In genomic region chr6:113194090-113194489, GRCh38 we compare ENCODE assay signal across 39 cellular contexts.
"Had no signal": no experiment of that assay in that cellular context is flagged by ENCODE, and none has a peak within 500 bp of the region (broad histone marks: within the 10 kb centered on the region; RNA-seq: fewer than 3 reads in every experiment).

No MANE protein-coding gene starts in this region.

- H3K4me3 Mint-ChIP-seq: activated naive CD4-positive, alpha-beta T cell treated with anti-CD3 and anti-CD28 coated beads for 36 hours; activated naive CD4-positive, alpha-beta T cell treated with anti-CD3 and anti-CD28 coated beads, Interleukin-2, amount 10 ng/mL, durations not matched to agents 7 days and 5 days; activated naive CD4-positive, alpha-beta T cell treated with anti-CD3 and anti-CD28 coated beads, Interleukin-2, amount 50 U/mL, for 24 hours; activated naive CD8-positive, alpha-beta T cell; activated naive CD8-positive, alpha-beta T cell treated with anti-CD3 and anti-CD28 coated beads for 36 hours; activated naive CD8-positive, alpha-beta T cell treated with anti-CD3 and anti-CD28 coated beads, Interleukin-2, amount 10 ng/mL, durations not matched to agents 7 days and 5 days; activated naive CD8-positive, alpha-beta T cell treated with anti-CD3 and anti-CD28 coated beads, Interleukin-2, amount 50 U/mL, for 24 hours; activated T-cell treated with anti-CD3 and anti-CD28 coated beads, Interleukin-2, amount 50 U/mL, for 24 hours; activated T-cell treated with anti-CD3 and anti-CD28 coated beads, Interleukin-2, amount 50 U/mL, for 4 hours; activated T-cell treated with anti-CD3 and anti-CD28 coated beads, Interleukin-2, amount 50 U/mL, for 72 hours; activated T-helper 1 cell treated with anti-CD3 and anti-CD28 coated beads, Interleukin-12 subunit alpha, Interleukin-12 subunit beta, Interleukin-2, Interleukin-4 antibody, amounts not matched to agents 30 ng/mL and 10 ng/mL and 1 ng/mL, durations not matched to agents 14 hours and 24 hours and 36 hours; activated T-helper 17 cell treated with anti-CD3 and anti-CD28 coated beads, Interleukin-2, amount 50 U/mL, for 72 hours; brain; central memory CD8-positive, alpha-beta T cell had no signal

- ATAC-seq: activated naive CD4-positive, alpha-beta T cell treated with anti-CD3 and anti-CD28 coated beads, Interleukin-2, amount 50 U/mL, for 72 hours; activated naive CD8-positive, alpha-beta T cell treated with anti-CD3 and anti-CD28 coated beads, Interleukin-2, amount 50 U/mL, for 24 hours; activated T-cell treated with anti-CD3 and anti-CD28 coated beads, Interleukin-2, amount 50 U/mL, for 4 hours; activated T-cell treated with anti-CD3 and anti-CD28 coated beads, Interleukin-2, amount 50 U/mL, for 72 hours; activated T-helper 17 cell treated with anti-CD3 and anti-CD28 coated beads, Interleukin-2, amount 50 U/mL, for 72 hours; body of pancreas had no signal

- H3K27ac Mint-ChIP-seq: activated naive CD4-positive, alpha-beta T cell treated with anti-CD3 and anti-CD28 coated beads for 36 hours; activated naive CD4-positive, alpha-beta T cell treated with anti-CD3 and anti-CD28 coated beads, Interleukin-2, amount 10 ng/mL, durations not matched to agents 7 days and 5 days; activated naive CD4-positive, alpha-beta T cell treated with anti-CD3 and anti-CD28 coated beads, Interleukin-2, amount 50 U/mL, for 24 hours; activated naive CD4-positive, alpha-beta T cell treated with anti-CD3 and anti-CD28 coated beads, Interleukin-2, amount 50 U/mL, for 72 hours; activated naive CD8-positive, alpha-beta T cell; activated naive CD8-positive, alpha-beta T cell treated with anti-CD3 and anti-CD28 coated beads for 36 hours; activated naive CD8-positive, alpha-beta T cell treated with anti-CD3 and anti-CD28 coated beads, Interleukin-2, amount 10 ng/mL, durations not matched to agents 7 days and 5 days; activated T-cell treated with anti-CD3 and anti-CD28 coated beads, Interleukin-2, amount 50 U/mL, for 24 hours; activated T-cell treated with anti-CD3 and anti-CD28 coated beads, Interleukin-2, amount 50 U/mL, for 72 hours; activated T-helper 1 cell treated with anti-CD3 and anti-CD28 coated beads, Interleukin-12 subunit alpha, Interleukin-12 subunit beta, Interleukin-2, Interleukin-4 antibody, amounts not matched to agents 30 ng/mL and 10 ng/mL and 1 ng/mL, durations not matched to agents 14 hours and 24 hours and 36 hours; activated T-helper 17 cell treated with anti-CD3 and anti-CD28 coated beads, Interleukin-2, amount 50 U/mL, for 72 hours; activated T-helper 2 cell treated with anti-CD3 and anti-CD28 coated beads, Interferon-gamma antibody, Interleukin-2, Interleukin-4, amounts not matched to agents 10 μg/mL and 5 μg/mL and 100 μg/mL, durations not matched to agents 14 hours and 24 hours and 36 hours; brain had no signal

- H3K27ac ChIP-seq: adrenal gland, ascending aorta, body of pancreas, brain microvascular endothelial cell, breast epithelium, cardiac muscle cell had no signal

- H3K27me3 ChIP-seq: adrenal gland, ascending aorta, body of pancreas, brain microvascular endothelial cell, breast epithelium, cardiac muscle cell had no signal

- H3K36me3 Mint-ChIP-seq: activated naive CD4-positive, alpha-beta T cell treated with anti-CD3 and anti-CD28 coated beads, Interleukin-2, amount 10 ng/mL, durations not matched to agents 7 days and 5 days; activated naive CD4-positive, alpha-beta T cell treated with anti-CD3 and anti-CD28 coated beads, Interleukin-2, amount 50 U/mL, for 24 hours; activated naive CD4-positive, alpha-beta T cell treated with anti-CD3 and anti-CD28 coated beads, Interleukin-2, amount 50 U/mL, for 72 hours; activated naive CD8-positive, alpha-beta T cell; activated naive CD8-positive, alpha-beta T cell treated with anti-CD3 and anti-CD28 coated beads for 36 hours; activated naive CD8-positive, alpha-beta T cell treated with anti-CD3 and anti-CD28 coated beads, Interleukin-2, amount 10 ng/mL, durations not matched to agents 7 days and 5 days had no signal

- DNase-seq: activated effector memory CD4-positive, alpha-beta T cell treated with anti-CD3 and anti-CD28 coated beads, Interleukin-2, amount 50 U/mL, for 16 hours; activated effector memory CD4-positive, alpha-beta T cell treated with Interleukin-2 at 50 U/mL for 16 hours; activated gamma-delta T cell; activated gamma-delta T cell treated with Interleukin-2 at 50 U/mL for 16 hours; activated naive CD4-positive, alpha-beta T cell; activated naive CD4-positive, alpha-beta T cell treated with anti-CD3 and anti-CD28 coated beads for 36 hours; activated naive CD4-positive, alpha-beta T cell treated with anti-CD3 and anti-CD28 coated beads, Interleukin-2, amount 10 ng/mL, durations not matched to agents 7 days and 5 days; activated naive CD4-positive, alpha-beta T cell treated with anti-CD3 and anti-CD28 coated beads, Interleukin-2, amount 50 U/mL, for 16 hours; activated naive CD4-positive, alpha-beta T cell treated with Interleukin-2 at 50 U/mL for 16 hours; activated naive CD8-positive, alpha-beta T cell treated with anti-CD3 and anti-CD28 coated beads for 36 hours; activated naive CD8-positive, alpha-beta T cell treated with anti-CD3 and anti-CD28 coated beads, Interleukin-2, amount 10 ng/mL, durations not matched to agents 7 days and 5 days; activated naive CD8-positive, alpha-beta T cell treated with anti-CD3 and anti-CD28 coated beads, Interleukin-2, amount 50 U/mL, for 24 hours; activated T-cell treated with anti-CD3 and anti-CD28 coated beads, Interleukin-2, amount 50 U/mL, for 24 hours; activated T-cell treated with anti-CD3 and anti-CD28 coated beads, Interleukin-2, amount 50 U/mL, for 4 hours; activated T-cell treated with anti-CD3 and anti-CD28 coated beads, Interleukin-2, amount 50 U/mL, for 48 hours; activated T-cell treated with anti-CD3 and anti-CD28 coated beads, Interleukin-2, amount 50 U/mL, for 72 hours; adrenal gland; amniotic stem cell; amygdala; anterior cingulate cortex; aorta; body of pancreas; brain microvascular endothelial cell; caudate nucleus; central memory CD4-positive, alpha-beta T cell; cerebellar nuclear complex had no signal

- H3K9me3 Mint-ChIP-seq: activated naive CD8-positive, alpha-beta T cell treated with anti-CD3 and anti-CD28 coated beads for 36 hours; activated naive CD8-positive, alpha-beta T cell treated with anti-CD3 and anti-CD28 coated beads, Interleukin-2, amount 10 ng/mL, durations not matched to agents 7 days and 5 days; activated T-helper 1 cell treated with anti-CD3 and anti-CD28 coated beads, Interleukin-12 subunit alpha, Interleukin-12 subunit beta, Interleukin-2, Interleukin-4 antibody, amounts not matched to agents 30 ng/mL and 10 ng/mL and 1 ng/mL, durations not matched to agents 14 hours and 24 hours and 36 hours; activated T-helper 17 cell treated with anti-CD3 and anti-CD28 coated beads, Interleukin-2, amount 50 U/mL, for 72 hours; activated T-helper 2 cell treated with anti-CD3 and anti-CD28 coated beads, Interferon-gamma antibody, Interleukin-2, Interleukin-4, amounts not matched to agents 10 μg/mL and 5 μg/mL and 100 μg/mL, durations not matched to agents 14 hours and 24 hours and 36 hours had no signal

- FAIRE-seq: astrocyte, bronchial epithelial cell had no signal

- H3K36me3 ChIP-seq: adrenal gland, ascending aorta, brain microvascular endothelial cell, breast epithelium, cardiac muscle cell had no signal

- H3K27me3 Mint-ChIP-seq: activated naive CD4-positive, alpha-beta T cell treated with anti-CD3 and anti-CD28 coated beads, Interleukin-2, amount 10 ng/mL, durations not matched to agents 7 days and 5 days; activated naive CD4-positive, alpha-beta T cell treated with anti-CD3 and anti-CD28 coated beads, Interleukin-2, amount 50 U/mL, for 24 hours; activated naive CD8-positive, alpha-beta T cell; activated naive CD8-positive, alpha-beta T cell treated with anti-CD3 and anti-CD28 coated beads for 36 hours; activated naive CD8-positive, alpha-beta T cell treated with anti-CD3 and anti-CD28 coated beads, Interleukin-2, amount 10 ng/mL, durations not matched to agents 7 days and 5 days; activated naive CD8-positive, alpha-beta T cell treated with anti-CD3 and anti-CD28 coated beads, Interleukin-2, amount 50 U/mL, for 24 hours; activated T-cell treated with anti-CD3 and anti-CD28 coated beads, Interleukin-2, amount 50 U/mL, for 24 hours; activated T-helper 17 cell treated with anti-CD3 and anti-CD28 coated beads, Interleukin-2, amount 50 U/mL, for 72 hours; brain; central memory CD8-positive, alpha-beta T cell had no signal

- H3K4me1 ChIP-seq: adrenal gland, ascending aorta, body of pancreas, breast epithelium had no signal

- H3K4me3 ChIP-seq: adrenal gland, ascending aorta, body of pancreas, breast epithelium, cardiac muscle cell had no signal

- H3K9me3 ChIP-seq: adrenal gland, ascending aorta, body of pancreas, breast epithelium had no signal

- H3K4me1 Mint-ChIP-seq: activated naive CD4-positive, alpha-beta T cell treated with anti-CD3 and anti-CD28 coated beads, Interleukin-2, amount 10 ng/mL, durations not matched to agents 7 days and 5 days; activated naive CD4-positive, alpha-beta T cell treated with anti-CD3 and anti-CD28 coated beads, Interleukin-2, amount 50 U/mL, for 24 hours; activated naive CD8-positive, alpha-beta T cell treated with anti-CD3 and anti-CD28 coated beads for 36 hours; activated naive CD8-positive, alpha-beta T cell treated with anti-CD3 and anti-CD28 coated beads, Interleukin-2, amount 10 ng/mL, durations not matched to agents 7 days and 5 days; activated naive CD8-positive, alpha-beta T cell treated with anti-CD3 and anti-CD28 coated beads, Interleukin-2, amount 50 U/mL, for 24 hours; activated T-helper 17 cell treated with anti-CD3 and anti-CD28 coated beads, Interleukin-2, amount 50 U/mL, for 72 hours; brain; central memory CD8-positive, alpha-beta T cell had no signal
